ENCODE assay signal across 8 cellular contexts in genomic region chrX:13937370-13938052, GRCh38.
DNase-seq lines count a peak whose midpoint lies in the region; ATAC-seq and TF ChIP-seq lines count a peak whose summit lies in the region.

No MANE protein-coding gene starts in this region.

- no peaks in the 10 kb centered on the region for H3K4me1 ChIP-seq in psoas muscle

- CTCF ChIA-PET in activated CD4-positive, alpha-beta T cell treated with anti-CD3 and anti-CD28 coated beads for 36 hours (lab: Charles Lee) = interaction anchor here (0.7 kb wide), 1 partner anchor 84 kb away, joined by 3 read pairs; no protein-coding TSS in a partner anchor

- no peaks in the 10 kb centered on the region for H3K4me1 Mint-ChIP-seq in activated CD4-positive, alpha-beta T cell treated with anti-CD3 and anti-CD28 coated beads for 36 hours
- H3K4me1 Mint-ChIP-seq in T-helper 17 cell (no peaks in the 10 kb centered on the region), glutamatergic neuron (ENCODE audit: low read depth, unreplicated experiment) (peaks cover 14% of the 10 kb centered on the region)

- intact Hi-C loops in activated CD4-positive, alpha-beta T cell treated with anti-CD3 and anti-CD28 coated beads for 36 hours (cut with DNase I, micrococcal nuclease) = no loop called here
- intact Hi-C loops in psoas muscle (cut with DNase I) = no loop called here

- ATAC-seq in activated CD4-positive, alpha-beta T cell treated with anti-CD3 and anti-CD28 coated beads for 36 hours = no peak
- ATAC-seq in T-helper 17 cell (no peak), psoas muscle (no peak), HG03139 (IDR thresholded peaks at IDR 0.05; ENCODE audit: unreplicated experiment) (no peak)

- H3K9me3 Mint-ChIP-seq in activated CD4-positive, alpha-beta T cell treated with anti-CD3 and anti-CD28 coated beads for 36 hours (ENCODE audit: low read depth) = no peaks in the 10 kb centered on the region
- H3K9me3 Mint-ChIP-seq in glutamatergic neuron (ENCODE audit: unreplicated experiment) = peaks cover 5% of the 10 kb centered on the region

- H3K36me3 Mint-ChIP-seq in activated CD4-positive, alpha-beta T cell treated with anti-CD3 and anti-CD28 coated beads for 36 hours (ENCODE audit: low read depth) = no peaks in the 10 kb centered on the region
- H3K36me3 Mint-ChIP-seq in T-helper 17 cell (ENCODE audit: low read depth) (no peaks in the 10 kb centered on the region), glutamatergic neuron (ENCODE audit: unreplicated experiment) (no peaks in the 10 kb centered on the region)

- DNase-seq in activated CD4-positive, alpha-beta T cell treated with anti-CD3 and anti-CD28 coated beads for 36 hours = no peak
- DNase-seq in activated CD4-positive, alpha-beta T cell treated with anti-CD3 and anti-CD28 coated beads for 48 hours = no peak
- no peak for DNase-seq in T-helper 17 cell
- no peak for DNase-seq in glutamatergic neuron
- DNase-seq in psoas muscle = no peak
- DNase-seq in erythroblast (lab: John Stamatoyannopoulos, UW) = no peak
- DNase-seq in CD1c-positive myeloid dendritic cell (ENCODE audit: extremely low spot score) = no peak

- no peaks in the 10 kb centered on the region for H3K9me3 ChIP-seq in T-helper 17 cell (ENCODE audit: control insufficient read depth, low read length, poor library complexity, severe bottlenecking)
- no peaks in the 10 kb centered on the region for H3K9me3 ChIP-seq in psoas muscle

- POLR2A ChIA-PET in activated CD4-positive, alpha-beta T cell treated with anti-CD3 and anti-CD28 coated beads for 36 hours (lab: Charles Lee) = no interaction called here

- peak overlapping the region; percentile 61 for H3K4me3 ChIP-seq in psoas muscle

- H3K4me3 Mint-ChIP-seq in activated CD4-positive, alpha-beta T cell treated with anti-CD3 and anti-CD28 coated beads for 36 hours = peak overlapping the region; percentile 48
- peak overlapping the region; percentile 53 for H3K4me3 Mint-ChIP-seq in T-helper 17 cell
- peak overlapping the region; percentile 91 for H3K4me3 Mint-ChIP-seq in glutamatergic neuron (ENCODE audit: unreplicated experiment)

- TF ChIP-seq CTCF in glutamatergic neuron (IDR thresholded peaks at IDR 0.05; ENCODE audit: partially characterized antibody, unreplicated experiment) (no peak), psoas muscle (IDR thresholded peaks at IDR 0.05) (no peak)

- peaks cover 22% of the 10 kb centered on the region for H3K27me3 Mint-ChIP-seq in activated CD4-positive, alpha-beta T cell treated with anti-CD3 and anti-CD28 coated beads for 36 hours
- H3K27me3 Mint-ChIP-seq in T-helper 17 cell = peaks cover 21% of the 10 kb centered on the region
- peaks cover 4% of the 10 kb centered on the region for H3K27me3 Mint-ChIP-seq in glutamatergic neuron (ENCODE audit: unreplicated experiment)

- peaks cover 0 to 75% (median 7%) of the 10 kb centered on the region in 3 donors for H3K27me3 ChIP-seq in psoas muscle (ENCODE audit: insufficient read depth in 3 of 3, low read length in 2 of 3)

- H3K27ac ChIP-seq in psoas muscle = no peak overlapping the region

- H3K27ac Mint-ChIP-seq in activated CD4-positive, alpha-beta T cell treated with anti-CD3 and anti-CD28 coated beads for 36 hours = no peak overlapping the region
- H3K27ac Mint-ChIP-seq in T-helper 17 cell (no peak overlapping the region), glutamatergic neuron (ENCODE audit: unreplicated experiment) (peak overlapping the region; percentile 89)

- no peak for TF ChIP-seq POLR2A in erythroblast (IDR thresholded peaks at IDR 0.05; ENCODE audit: low read length)

- WGBS in psoas muscle, 3 donors = 6 to 12% (median 6%) methylated on average over 25 to 27 of the region's 27 CpGs

- H3K36me3 ChIP-seq in psoas muscle (ENCODE audit: insufficient read depth in 1 of 2, low read depth in 1 of 2) = no peaks in the 10 kb centered on the region
